1 cellular context compared by ENCODE assay signal in genomic region chr22:30635273-30636225, GRCh38.
TF ChIP-seq lines count a peak whose summit lies in the region.

TSS of gene SLC35E4 (plus strand) at chr22:30635781. CDS start at chr22:30636451, 670 bp downstream.

TF ChIP-seq in GM12878, 131 proteins besides CTCF, POLR2A, EP300 and RAD21 (continued from another document):
- TF ChIP-seq, protein P1, sequence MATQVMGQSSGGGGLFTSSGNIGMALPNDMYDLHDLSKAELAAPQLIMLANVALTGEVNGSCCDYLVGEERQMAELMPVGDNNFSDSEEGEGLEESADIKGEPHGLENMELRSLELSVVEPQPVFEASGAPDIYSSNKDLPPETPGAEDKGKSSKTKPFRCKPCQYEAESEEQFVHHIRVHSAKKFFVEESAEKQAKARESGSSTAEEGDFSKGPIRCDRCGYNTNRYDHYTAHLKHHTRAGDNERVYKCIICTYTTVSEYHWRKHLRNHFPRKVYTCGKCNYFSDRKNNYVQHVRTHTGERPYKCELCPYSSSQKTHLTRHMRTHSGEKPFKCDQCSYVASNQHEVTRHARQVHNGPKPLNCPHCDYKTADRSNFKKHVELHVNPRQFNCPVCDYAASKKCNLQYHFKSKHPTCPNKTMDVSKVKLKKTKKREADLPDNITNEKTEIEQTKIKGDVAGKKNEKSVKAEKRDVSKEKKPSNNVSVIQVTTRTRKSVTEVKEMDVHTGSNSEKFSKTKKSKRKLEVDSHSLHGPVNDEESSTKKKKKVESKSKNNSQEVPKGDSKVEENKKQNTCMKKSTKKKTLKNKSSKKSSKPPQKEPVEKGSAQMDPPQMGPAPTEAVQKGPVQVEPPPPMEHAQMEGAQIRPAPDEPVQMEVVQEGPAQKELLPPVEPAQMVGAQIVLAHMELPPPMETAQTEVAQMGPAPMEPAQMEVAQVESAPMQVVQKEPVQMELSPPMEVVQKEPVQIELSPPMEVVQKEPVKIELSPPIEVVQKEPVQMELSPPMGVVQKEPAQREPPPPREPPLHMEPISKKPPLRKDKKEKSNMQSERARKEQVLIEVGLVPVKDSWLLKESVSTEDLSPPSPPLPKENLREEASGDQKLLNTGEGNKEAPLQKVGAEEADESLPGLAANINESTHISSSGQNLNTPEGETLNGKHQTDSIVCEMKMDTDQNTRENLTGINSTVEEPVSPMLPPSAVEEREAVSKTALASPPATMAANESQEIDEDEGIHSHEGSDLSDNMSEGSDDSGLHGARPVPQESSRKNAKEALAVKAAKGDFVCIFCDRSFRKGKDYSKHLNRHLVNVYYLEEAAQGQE (IDR thresholded peaks at IDR 0.05; ENCODE audit: low read depth, low read length) = no peak
- 0 out of 2 replicates have a peak, but pooled peaks have one; percentile 28 for TF ChIP-seq NRF1 (conservative IDR thresholded peaks at IDR 0.05; ENCODE audit: low read depth, low read length)
- peak in 1 of 2 experiments; percentile 72; a peak in 2 of 3 replicates for TF ChIP-seq EGR1 (IDR thresholded peaks at IDR 0.05; ENCODE audit: borderline replicate concordance in 1 of 2, low read depth in 2 of 2, low read length in 2 of 2)
- TF ChIP-seq SMC3 (IDR thresholded peaks at IDR 0.05; ENCODE audit: borderline replicate concordance, low read length) = no peak
- TF ChIP-seq NBN (IDR thresholded peaks at IDR 0.05) = no peak
- TF ChIP-seq JUND (IDR thresholded peaks at IDR 0.05; ENCODE audit: low read depth, low read length) = 0 out of 2 replicates have a peak, but pooled peaks have one; percentile 13
- TF ChIP-seq RUNX3 (IDR thresholded peaks at IDR 0.05; ENCODE audit: low read length) = 0 out of 2 replicates have a peak, but pooled peaks have one; percentile 4
TF ChIP-seq in GM12878: peak in this region for 14.
